ENCODE assay signal across 14 cellular contexts in the genomic region with DNA sequence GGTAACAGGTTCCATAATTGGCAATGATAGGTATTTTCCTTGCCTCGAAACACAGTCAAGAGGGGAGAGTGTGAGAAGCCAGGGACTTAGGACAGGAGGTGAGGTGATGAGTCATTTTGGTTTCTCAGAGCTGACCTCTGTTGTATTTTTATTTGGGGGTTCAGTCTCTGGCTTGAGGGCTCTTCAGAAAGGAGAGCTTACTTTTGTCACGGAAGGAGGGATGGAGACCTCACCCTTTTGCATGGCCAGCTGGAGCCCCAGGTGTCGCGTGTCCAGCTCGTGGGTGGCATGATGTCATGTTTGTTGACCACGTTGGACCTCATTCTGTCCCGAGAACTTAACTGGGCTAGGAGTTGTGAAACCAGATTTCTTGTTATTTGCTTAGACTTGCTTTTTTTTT.
DNase-seq lines count a peak whose midpoint lies in the region; ATAC-seq lines count a peak whose summit lies in the region.
"Had no signal": no experiment of that assay in that cellular context is flagged by ENCODE, and none has a peak within 500 bp of the region (broad histone marks: within the 10 kb centered on the region; RNA-seq: fewer than 3 reads in every experiment).

No MANE protein-coding gene starts in this region.

- ATAC-seq in left ventricle myocardium superior (no peak), left cardiac atrium (no peak), HG02610 (IDR thresholded peaks at IDR 0.05; ENCODE audit: unreplicated experiment) (peak; percentile 49), HG03457 (IDR thresholded peaks at IDR 0.05; ENCODE audit: unreplicated experiment) (peak; percentile 54)
- ATAC-seq: WTC11 had no signal

- intact Hi-C loops in left ventricle myocardium superior (cut with micrococcal nuclease) = no loop called here
- intact Hi-C loops in left cardiac atrium (cut with DNase I) = no loop called here

- DNase-seq in left ventricle myocardium superior = peak; percentile 52
- DNase-seq in left cardiac atrium = no peak
- DNase-seq in NCI-H82 treated with DMSO at 0.1 percent for 48 hours (lab: John Stamatoyannopoulos, UW; ENCODE audit: unreplicated experiment) = no peak
- DNase-seq in LoVo (ENCODE audit: low spot score) = no peak
- no peak for DNase-seq in GOT3 (lab: John Stamatoyannopoulos, UW)
- no peak for DNase-seq in activated T-cell treated with anti-CD3 and anti-CD28 coated beads, Interleukin-2, amount 50 U/mL, for 1 hour
- DNase-seq: activated effector memory CD4-positive, alpha-beta T cell treated with Interleukin-2 at 50 U/mL for 16 hours; dermis blood vessel endothelial cell; nephron progenitor cell; stimulated activated CD4-positive, alpha-beta T cell treated with anti-CD3 and anti-CD28 coated beads, Interleukin-2, amount 100 ng/mL, for 24 hours; tibial artery had no signal

Comparison
In these comparisons a context has a peak if more than half of its experiments do, and no peak if none do; other contexts are left out.
1. ATAC-seq: peak in HG02610 (single experiment) and HG03457 (single experiment); none in left ventricle myocardium superior (single experiment) and left cardiac atrium (0 of 2).